In the genomic region with DNA sequence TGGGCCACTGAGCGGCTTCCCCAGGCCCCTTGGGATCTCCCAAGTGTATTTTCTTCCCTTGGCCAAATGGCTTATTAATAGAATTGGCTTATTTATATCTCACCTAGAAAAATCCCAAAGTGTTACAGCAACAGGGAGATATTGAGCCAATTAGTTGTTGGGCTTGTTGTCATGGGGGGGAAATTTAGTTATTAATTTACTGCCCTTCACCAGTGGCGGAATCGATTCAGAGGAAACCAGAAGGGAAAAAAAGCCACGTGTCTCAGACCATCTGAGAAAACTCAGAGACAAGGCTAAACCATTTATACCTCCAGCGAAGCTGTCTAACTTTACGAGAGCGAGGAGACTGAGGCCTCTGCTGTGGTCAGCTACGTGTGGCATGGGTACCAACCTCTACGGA, we compare ENCODE assay signal across 30 cellular contexts.
"Had no signal": no experiment of that assay in that cellular context is flagged by ENCODE, and none has a peak within 500 bp of the region (broad histone marks: within the 10 kb centered on the region; RNA-seq: fewer than 3 reads in every experiment).

No MANE protein-coding gene starts in this region.

- H3K4me1 ChIP-seq: colonic mucosa, esophagus squamous epithelium, gastroesophageal sphincter had no signal

- H3K27me3 ChIP-seq: colonic mucosa, esophagus squamous epithelium, gastroesophageal sphincter had no signal

- H3K4me3 ChIP-seq: colonic mucosa, esophagus squamous epithelium, gastroesophageal sphincter had no signal

- ATAC-seq: activated CD4-positive, CD25-positive, alpha-beta regulatory T cell treated with anti-CD3 and anti-CD28 coated beads, Interleukin-2, amount 50 U/mL, for 24 hours; activated CD8-positive, alpha-beta T cell treated with anti-CD3 and anti-CD28 coated beads for 36 hours; activated T-cell treated with anti-CD3 and anti-CD28 coated beads, Interleukin-2, amount 50 U/mL, for 4 hours; activated T-helper 17 cell treated with anti-CD3 and anti-CD28 coated beads, Interleukin-2, amount 50 U/mL, for 72 hours; gastroesophageal sphincter; T-helper 17 cell had no signal

- H3K27ac ChIP-seq: colonic mucosa, epithelial cell of prostate, esophagus squamous epithelium, gastroesophageal sphincter, WERI-Rb-1 had no signal

- DNase-seq: activated B cell treated with CpG ODN at 0.5 μM for 24 hours; activated CD4-positive, alpha-beta T cell treated with anti-CD3 and anti-CD28 coated beads for 48 hours; activated CD4-positive, alpha-beta T cell treated with anti-CD3 and anti-CD28 coated beads, Interleukin-2, amount 50 U/mL, for 1 hour; activated CD4-positive, alpha-beta T cell treated with anti-CD3 and anti-CD28 coated beads, Interleukin-2, amount 50 U/mL, for 48 hours; activated CD8-positive, alpha-beta memory T cell treated with anti-CD3 and anti-CD28 coated beads for 24 hours; activated CD8-positive, alpha-beta T cell treated with anti-CD3 and anti-CD28 coated beads for 36 hours; activated effector memory CD4-positive, alpha-beta T cell treated with Interleukin-2 at 50 U/mL for 16 hours; activated gamma-delta T cell treated with Interleukin-2 at 50 U/mL for 16 hours; activated naive CD4-positive, alpha-beta T cell treated with anti-CD3 and anti-CD28 coated beads, Interleukin-2, amount 50 U/mL, for 16 hours; activated naive CD4-positive, alpha-beta T cell treated with Interleukin-2 at 50 U/mL for 16 hours; activated T-cell treated with anti-CD3 and anti-CD28 coated beads, Interleukin-2, amount 50 U/mL, for 4 hours; amniotic stem cell; anterior cingulate cortex; central memory CD4-positive, alpha-beta T cell; cerebellar nuclear complex; colonic mucosa; effector CD8-positive, alpha-beta T cell; esophagus squamous epithelium; foreskin melanocyte; head of caudate nucleus; T-helper 17 cell; T1000; WERI-Rb-1 had no signal

- H3K9me3 ChIP-seq: colonic mucosa had no signal

- FAIRE-seq: astrocyte, endometrium, endothelial cell of umbilical vein had no signal

- H3K36me3 ChIP-seq: colonic mucosa, esophagus squamous epithelium, gastroesophageal sphincter, WERI-Rb-1 had no signal
